Comparison of ENCODE assay signal across 14 cellular contexts in genomic region chr14:80455031-80455430, GRCh38.
DNase-seq lines count a peak whose midpoint lies in the region; FAIRE-seq and TF ChIP-seq lines count a peak whose summit lies in the region.
"Had no signal": no experiment of that assay in that cellular context is flagged by ENCODE, and none has a peak within 500 bp of the region (broad histone marks: within the 10 kb centered on the region; RNA-seq: fewer than 3 reads in every experiment).

No MANE protein-coding gene starts in this region.

- no peak overlapping the region for H4K8ac ChIP-seq in H1 (ENCODE audit: extremely low read depth, insufficient read depth, low read length)

- H2BK12ac ChIP-seq in H1 (ENCODE audit: low read depth, low read length): no peak overlapping the region

- H3K79me1 ChIP-seq in H1 (ENCODE audit: low read depth, low read length): no peaks in the 10 kb centered on the region

- H2AFZ ChIP-seq in mammary epithelial cell (ENCODE audit: low read depth, low read length) (no peak overlapping the region), H1 (ENCODE audit: low read length) (no peak overlapping the region), neuron (ENCODE audit: low read depth, low read length) (no peak overlapping the region)

- peaks cover 0 to 2% (median 1%) of the 10 kb centered on the region in 3 donors for H3K27me3 Mint-ChIP-seq in immature natural killer cell (ENCODE audit: low read depth in 3 of 3)
- no peaks in the 10 kb centered on the region for H3K27me3 Mint-ChIP-seq in activated CD4-positive, alpha-beta memory T cell treated with anti-CD3 and anti-CD28 coated beads, Interleukin-2, amount 10 ng/mL, durations not matched to agents 7 days and 5 days
- H3K27me3 Mint-ChIP-seq: CD4-positive, alpha-beta memory T cell had no signal

- peaks cover 0 to 3% (median 0%) of the 10 kb centered on the region in 3 donors for H3K36me3 Mint-ChIP-seq in immature natural killer cell
- no peaks in the 10 kb centered on the region for H3K36me3 Mint-ChIP-seq in activated CD4-positive, alpha-beta memory T cell treated with anti-CD3 and anti-CD28 coated beads, Interleukin-2, amount 10 ng/mL, durations not matched to agents 7 days and 5 days (ENCODE audit: low read depth)
- H3K36me3 Mint-ChIP-seq: CD4-positive, alpha-beta memory T cell had no signal

- H3K9ac ChIP-seq in mammary epithelial cell (ENCODE audit: insufficient read depth, low read length) (no peak overlapping the region), H1 (replicated peaks in 1 of 4; ENCODE audit: extremely low read depth in 1 of 4, low read depth in 3 of 4, low read length in 3 of 4) (no peak overlapping the region)

- no peak overlapping the region for H2AK5ac ChIP-seq in H1 (ENCODE audit: low read depth, low read length)

- no peak overlapping the region for H3K23ac ChIP-seq in H1 (ENCODE audit: insufficient read length)

- H4K20me1 ChIP-seq in mammary epithelial cell (ENCODE audit: insufficient read depth, low read length) (no peaks in the 10 kb centered on the region), H1 (replicated peaks in 1 of 2; ENCODE audit: control insufficient read depth in 1 of 2, insufficient read depth in 2 of 2, low read length in 2 of 2) (no peaks in the 10 kb centered on the region)

- dilution Hi-C loops in mammary epithelial cell (cut with HindIII; ENCODE audit: low sequenced_read_pairs): no loop called here

- H3K4me3 ChIP-seq in mammary epithelial cell (replicated peaks in 1 of 3; ENCODE audit: insufficient read depth in 1 of 3, low read depth in 2 of 3, low read length in 3 of 3): no peak overlapping the region
- no peak overlapping the region for H3K4me3 ChIP-seq in H1 (ENCODE audit: extremely low read depth in 1 of 4, insufficient read depth in 2 of 4, low read depth in 3 of 4, low read length in 4 of 4)
- peak overlapping the region; percentile 6 for H3K4me3 ChIP-seq in neuron (ENCODE audit: low read length)
- H3K4me3 ChIP-seq: HAP-1 had no signal

- H3K9me3 ChIP-seq in mammary epithelial cell (replicated peaks; ENCODE audit: insufficient read depth, low read length) (peaks cover 2% of the 10 kb centered on the region), H1 (ENCODE audit: insufficient read depth in 2 of 2, low read depth in 1 of 2, low read length in 1 of 2) (peaks cover 5 to 10% of the 10 kb centered on the region in 2 experiments; a peak in 1 of 4 replicates), neuron (ENCODE audit: low read length) (peaks cover 1% of the 10 kb centered on the region)
- H3K9me3 ChIP-seq: HAP-1 had no signal

- no peaks in the 10 kb centered on the region for H3K4me1 Mint-ChIP-seq in immature natural killer cell
- no peaks in the 10 kb centered on the region for H3K4me1 Mint-ChIP-seq in activated CD4-positive, alpha-beta memory T cell treated with anti-CD3 and anti-CD28 coated beads, Interleukin-2, amount 10 ng/mL, durations not matched to agents 7 days and 5 days
- H3K4me1 Mint-ChIP-seq: CD4-positive, alpha-beta memory T cell had no signal

- no peak overlapping the region for H2BK5ac ChIP-seq in H1 (ENCODE audit: low read depth, low read length)

- H3K27ac ChIP-seq in mammary epithelial cell (ENCODE audit: insufficient read depth, low read depth, low read length) (no peak overlapping the region), H1 (ENCODE audit: low read depth, low read length) (no peak overlapping the region)

- H3K18ac ChIP-seq in H1 (ENCODE audit: extremely low read depth, low read length): no peak overlapping the region

- in situ Hi-C loops in T47D (cut with HindIII; ENCODE audit: low pct_unique_long_range_greater_than_20kb, low sequenced_read_pairs): no loop called here
- in situ Hi-C loops in mammary epithelial cell (cut with MboI; ENCODE audit: low sequenced_read_pairs in 2 of 2): no loop called here
- in situ Hi-C loops in ACHN (cut with HindIII; ENCODE audit: low pct_ligation_motif_present, low pct_unique_long_range_greater_than_20kb, low sequenced_read_pairs): no loop called here

- BruUV-seq in mammary epithelial cell (replicated peaks; lab: Mats Ljungman, UMichigan): no TSS peak

- no peak for TF ChIP-seq EP300 in H1 (IDR thresholded peaks at IDR 0.05; ENCODE audit: borderline replicate concordance in 1 of 2, low read depth in 2 of 2, low read length in 2 of 2)

- H3K27me3 ChIP-seq in mammary epithelial cell (ENCODE audit: insufficient read depth, low read length) (no peaks in the 10 kb centered on the region), H1 (replicated peaks in 1 of 4; ENCODE audit: control insufficient read depth in 3 of 4, extremely low read depth in 1 of 4, insufficient read depth in 3 of 4, low read length in 3 of 4) (no peaks in the 10 kb centered on the region), neuron (ENCODE audit: insufficient read depth, low read length) (no peaks in the 10 kb centered on the region)

- H3K4ac ChIP-seq in H1 (replicated peaks; ENCODE audit: insufficient read length, low read depth, low read length): no peak overlapping the region

- no peak overlapping the region for H2BK20ac ChIP-seq in H1 (ENCODE audit: low read length)

- DNase-seq in T47D (ENCODE audit: low read depth in 1 of 2, low spot score in 1 of 2) (peak; percentile 29 to 66), mammary epithelial cell (no peak), H1 (ENCODE audit: low read depth in 1 of 2, low spot score in 2 of 2) (no peak), immature natural killer cell (no peak), NCI-H1417 treated with DMSO at 0.1 percent for 48 hours (lab: John Stamatoyannopoulos, UW) (no peak), ACHN (no peak)
- DNase-seq in activated CD4-positive, alpha-beta memory T cell treated with anti-CD3 and anti-CD28 coated beads, Interleukin-2, amount 10 ng/mL, durations not matched to agents 7 days and 5 days: no peak
- DNase-seq: 8988T; Calu3; CD4-positive, alpha-beta memory T cell; NCI-H187 treated with DMSO at 0.1 percent for 48 hours; NCI-H524 treated with DMSO at 0.1 percent for 48 hours had no signal

- H4K91ac ChIP-seq in H1 (replicated peaks; ENCODE audit: insufficient read length, low read length): no peak overlapping the region

- TF ChIP-seq RAD21 in H1 (IDR thresholded peaks at IDR 0.05 in 1 of 2, conservative IDR thresholded peaks at IDR 0.05 in 1 of 2; ENCODE audit: low read depth in 2 of 2, low read length in 2 of 2): no peak

- POLR2A ChIA-PET in H1 (lab: Charles Lee; ENCODE audit: partially characterized antibody): no interaction called here
- POLR2A ChIA-PET in activated CD4-positive, alpha-beta memory T cell treated with anti-CD3 and anti-CD28 coated beads, Interleukin-2, amount 10 ng/mL, durations not matched to agents 7 days and 5 days (lab: Charles Lee): no interaction called here

- no peak overlapping the region for H2BK120ac ChIP-seq in H1 (replicated peaks; ENCODE audit: low read depth, low read length)

- H3K23me2 ChIP-seq in H1 (ENCODE audit: low read depth, low read length): no peaks in the 10 kb centered on the region

- no peak for TF ChIP-seq CTCF in mammary epithelial cell (conservative IDR thresholded peaks at IDR 0.05 in 1 of 2, IDR thresholded peaks at IDR 0.05 in 1 of 2; ENCODE audit: extremely low read depth in 1 of 2, insufficient read depth in 1 of 2, low read depth in 1 of 2, low read length in 2 of 2)
- no peak for TF ChIP-seq CTCF in H1 (IDR thresholded peaks at IDR 0.05; ENCODE audit: control extremely low read depth in 1 of 3, insufficient read depth in 1 of 3, low read depth in 1 of 3, low read length in 3 of 3)

- CTCF ChIA-PET in mammary epithelial cell (lab: Charles Lee; ENCODE audit: low non-redundant PET): no interaction called here
- CTCF ChIA-PET in H1 (lab: Charles Lee; ENCODE audit: partially characterized antibody): no interaction called here
- CTCF ChIA-PET in activated CD4-positive, alpha-beta memory T cell treated with anti-CD3 and anti-CD28 coated beads, Interleukin-2, amount 10 ng/mL, durations not matched to agents 7 days and 5 days (lab: Charles Lee): no interaction called here

- no peak overlapping the region for H3K14ac ChIP-seq in H1 (ENCODE audit: insufficient read length)

- no peak overlapping the region for H2BK15ac ChIP-seq in H1 (ENCODE audit: low read length)

- 82% methylated on average over 6 of the region's 6 CpGs for WGBS in mammary epithelial cell (ENCODE audit: low coverage, missing lambda C conversion rate)
- WGBS in H1 (ENCODE audit: extremely low coverage in 1 of 2, insufficient coverage in 1 of 2, insufficient read length in 1 of 2, insufficient replicate concordance in 2 of 2, low coverage in 1 of 2, low lambda C conversion rate in 2 of 2, missing lambda C conversion rate in 1 of 2), 2 experiments: 91% methylated on average over 6 of the region's 6 CpGs; no CpG with 5 or more reads in 1 of the 2 experiments

- H3K4me2 ChIP-seq in mammary epithelial cell (ENCODE audit: insufficient read depth, low read depth, low read length): no peak overlapping the region
- H3K4me2 ChIP-seq in H1 (ENCODE audit: insufficient read depth in 1 of 2, low read depth in 2 of 2, low read length in 2 of 2): no peak overlapping the region

- no peak overlapping the region for H3K27ac Mint-ChIP-seq in immature natural killer cell
- no peak overlapping the region for H3K27ac Mint-ChIP-seq in activated CD4-positive, alpha-beta memory T cell treated with anti-CD3 and anti-CD28 coated beads, Interleukin-2, amount 10 ng/mL, durations not matched to agents 7 days and 5 days
- H3K27ac Mint-ChIP-seq: CD4-positive, alpha-beta memory T cell had no signal

- FAIRE-seq in H1 (lab: Jason Lieb, UNC): no peak

- no peak overlapping the region for H3K4me3 Mint-ChIP-seq in immature natural killer cell
- no peak overlapping the region for H3K4me3 Mint-ChIP-seq in activated CD4-positive, alpha-beta memory T cell treated with anti-CD3 and anti-CD28 coated beads, Interleukin-2, amount 10 ng/mL, durations not matched to agents 7 days and 5 days
- H3K4me3 Mint-ChIP-seq: CD4-positive, alpha-beta memory T cell had no signal

- H3K4me1 ChIP-seq in mammary epithelial cell (ENCODE audit: insufficient read depth, low read length): no peaks in the 10 kb centered on the region
- H3K4me1 ChIP-seq in H1 (replicated peaks in 1 of 4; ENCODE audit: control insufficient read depth in 3 of 4, insufficient read depth in 4 of 4, low read length in 3 of 4): no peaks in the 10 kb centered on the region
- H3K4me1 ChIP-seq in neuron (ENCODE audit: insufficient read depth, low read length): no peaks in the 10 kb centered on the region
- H3K4me1 ChIP-seq: HAP-1 had no signal

- H3K56ac ChIP-seq in H1 (replicated peaks; ENCODE audit: insufficient read length, low read depth, low read length): no peak overlapping the region

- H4K5ac ChIP-seq in H1 (ENCODE audit: insufficient read length, low read depth, low read length): no peak overlapping the region

- no peak for TF ChIP-seq POLR2A in H1 (IDR thresholded peaks at IDR 0.05; ENCODE audit: control extremely low read depth in 1 of 2, low read depth in 2 of 2, low read length in 2 of 2)

- H3K79me2 ChIP-seq in mammary epithelial cell (ENCODE audit: insufficient read depth, low read length): no peaks in the 10 kb centered on the region
- no peaks in the 10 kb centered on the region for H3K79me2 ChIP-seq in H1 (ENCODE audit: control insufficient read depth in 1 of 2, insufficient read depth in 2 of 2, low read length in 2 of 2)

- peaks cover 4 to 43% (median 9%) of the 10 kb centered on the region in 6 donors for H3K9me3 Mint-ChIP-seq in immature natural killer cell
- H3K9me3 Mint-ChIP-seq in activated CD4-positive, alpha-beta memory T cell treated with anti-CD3 and anti-CD28 coated beads, Interleukin-2, amount 10 ng/mL, durations not matched to agents 7 days and 5 days: peaks cover 11% of the 10 kb centered on the region

- H3K36me3 ChIP-seq in mammary epithelial cell (ENCODE audit: insufficient read depth, low read length) (no peaks in the 10 kb centered on the region), H1 (ENCODE audit: control insufficient read depth in 2 of 4, insufficient read depth in 4 of 4, low read length in 3 of 4) (no peaks in the 10 kb centered on the region), neuron (ENCODE audit: insufficient read depth, low read length) (no peaks in the 10 kb centered on the region)
- H3K36me3 ChIP-seq: HAP-1 had no signal

- intact Hi-C loops in mammary epithelial cell (cut with micrococcal nuclease): no loop called here

Comparison
In these comparisons a context has a peak if more than half of its experiments do, and no peak if none do; other contexts are left out.
1. DNase-seq: peak in T47D (2 of 2); none in mammary epithelial cell (single experiment), H1 (0 of 2), immature natural killer cell (0 of 3), NCI-H1417 treated with DMSO at 0.1 percent for 48 hours (single experiment), ACHN (single experiment) and activated CD4-positive, alpha-beta memory T cell treated with anti-CD3 and anti-CD28 coated beads, Interleukin-2, amount 10 ng/mL, durations not matched to agents 7 days and 5 days (single experiment).